In genomic region chr9:137626448-137626847, GRCh38 we compare ENCODE assay signal across 1 cellular context.
A peak's percentile ranks its signal among the peaks of the same experiment; 100 is the strongest.
TF ChIP-seq lines count a peak whose summit lies in the region.

No MANE protein-coding gene starts in this region.

TF ChIP-seq in HepG2, 621 proteins besides CTCF, POLR2A, EP300 and RAD21:
- TF ChIP-seq STAT6 (CRISPR knock-in tag; IDR thresholded peaks at IDR 0.05; ENCODE audit: borderline replicate concordance) (no peak), ZNF770 (CRISPR knock-in tag; IDR thresholded peaks at IDR 0.05) (peak; percentile 42; the same call in 1 of the 2 replicates)
